In the genomic region with DNA sequence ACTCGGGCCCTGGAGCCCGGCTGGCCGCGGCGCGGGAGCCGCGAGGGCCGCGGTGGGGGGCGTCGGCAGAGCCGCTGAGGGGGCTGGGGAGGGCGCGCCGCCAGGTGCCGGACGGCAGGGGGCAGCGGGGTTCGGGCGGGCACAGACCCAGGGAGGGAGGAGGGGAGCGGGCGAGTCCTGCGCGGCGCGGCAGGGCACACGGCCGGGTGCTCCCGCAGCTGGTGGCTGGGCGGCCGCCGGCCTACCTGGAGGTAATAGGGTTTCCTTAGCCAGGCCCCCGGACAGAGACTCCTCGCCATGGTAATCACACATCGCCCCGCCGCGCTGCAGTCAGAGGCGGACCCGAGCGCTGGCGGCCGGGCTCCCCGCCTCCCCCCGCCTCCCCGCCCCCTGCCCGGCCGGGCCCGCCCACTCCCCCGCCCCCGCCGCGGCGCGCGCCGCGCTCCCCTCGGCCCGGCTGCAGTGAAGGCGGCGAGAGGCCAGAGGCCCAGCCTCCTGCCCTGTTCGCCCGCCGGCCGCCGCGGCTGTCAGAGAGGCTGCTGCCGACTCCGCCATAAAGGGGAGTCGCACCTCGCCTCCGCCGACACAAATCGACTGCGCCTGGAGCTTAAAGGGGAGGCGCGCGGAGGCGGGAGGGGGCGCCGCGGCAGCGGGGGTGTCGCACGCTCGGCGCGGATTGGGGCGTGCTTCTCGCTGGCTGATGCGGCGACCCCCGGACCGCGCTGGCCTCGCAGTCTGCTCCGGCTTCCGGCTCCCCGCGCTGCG, we compare ENCODE assay signal across 1 cellular context.
TF ChIP-seq lines count a peak whose summit lies in the region.

A gene (minus strand): TSS at position 332 of the 765 bp plus-strand sequence. CDS start 33 bp downstream, at position 299.

TF ChIP-seq in K562, 482 proteins besides CTCF, POLR2A, EP300 and RAD21 (continued from another document):
- peak; percentile 32 to 90; a peak in 2 of 4 replicates for TF ChIP-seq MAZ (CRISPR knock-in tag; conservative IDR thresholded peaks at IDR 0.05 in 1 of 2, IDR thresholded peaks at IDR 0.05 in 1 of 2)
- 0 out of 2 replicates have a peak, but pooled peaks have one; percentile 37 for TF ChIP-seq GATAD2B (IDR thresholded peaks at IDR 0.05; ENCODE audit: borderline replicate concordance)
- TF ChIP-seq EGR1 (conservative IDR thresholded peaks at IDR 0.05), result peak; percentile 79
- TF ChIP-seq TBP (optimal IDR thresholded peaks at IDR 0.05; ENCODE audit: low read depth, low read length), result peak; percentile 42
- TF ChIP-seq, protein P1, sequence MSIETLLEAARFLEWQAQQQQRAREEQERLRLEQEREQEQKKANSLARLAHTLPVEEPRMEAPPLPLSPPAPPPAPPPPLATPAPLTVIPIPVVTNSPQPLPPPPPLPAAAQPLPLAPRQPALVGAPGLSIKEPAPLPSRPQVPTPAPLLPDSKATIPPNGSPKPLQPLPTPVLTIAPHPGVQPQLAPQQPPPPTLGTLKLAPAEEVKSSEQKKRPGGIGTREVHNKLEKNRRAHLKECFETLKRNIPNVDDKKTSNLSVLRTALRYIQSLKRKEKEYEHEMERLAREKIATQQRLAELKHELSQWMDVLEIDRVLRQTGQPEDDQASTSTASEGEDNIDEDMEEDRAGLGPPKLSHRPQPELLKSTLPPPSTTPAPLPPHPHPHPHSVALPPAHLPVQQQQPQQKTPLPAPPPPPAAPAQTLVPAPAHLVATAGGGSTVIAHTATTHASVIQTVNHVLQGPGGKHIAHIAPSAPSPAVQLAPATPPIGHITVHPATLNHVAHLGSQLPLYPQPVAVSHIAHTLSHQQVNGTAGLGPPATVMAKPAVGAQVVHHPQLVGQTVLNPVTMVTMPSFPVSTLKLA (conservative IDR thresholded peaks at IDR 0.05), result peak in 1 of 2 experiments; percentile 25; a peak in 1 of 4 replicates
- peak; percentile 61; the same call in 1 of the 2 replicates for TF ChIP-seq POLR2AphosphoS5 (IDR thresholded peaks at IDR 0.05; ENCODE audit: control insufficient read depth, insufficient read depth, low read depth, low read length)
- no peak for TF ChIP-seq ZNF586 (CRISPR knock-in tag; conservative IDR thresholded peaks at IDR 0.05)
- peak; percentile 73; the same call in 1 of the 2 replicates for TF ChIP-seq PHF8 (IDR thresholded peaks at IDR 0.05; ENCODE audit: borderline replicate concordance, low read length)
- TF ChIP-seq L3MBTL2 (IDR thresholded peaks at IDR 0.05), result peak; percentile 64
- TF ChIP-seq ZFX (CRISPR knock-in tag; IDR thresholded peaks at IDR 0.05), result peak; percentile 88
- peak; percentile 29; the same call in 1 of the 2 replicates for TF ChIP-seq ERF (CRISPR knock-in tag; IDR thresholded peaks at IDR 0.05)
- no peak for TF ChIP-seq TCF7L2 (IDR thresholded peaks at IDR 0.05; ENCODE audit: low read depth, low read length)
- TF ChIP-seq, protein P2, sequence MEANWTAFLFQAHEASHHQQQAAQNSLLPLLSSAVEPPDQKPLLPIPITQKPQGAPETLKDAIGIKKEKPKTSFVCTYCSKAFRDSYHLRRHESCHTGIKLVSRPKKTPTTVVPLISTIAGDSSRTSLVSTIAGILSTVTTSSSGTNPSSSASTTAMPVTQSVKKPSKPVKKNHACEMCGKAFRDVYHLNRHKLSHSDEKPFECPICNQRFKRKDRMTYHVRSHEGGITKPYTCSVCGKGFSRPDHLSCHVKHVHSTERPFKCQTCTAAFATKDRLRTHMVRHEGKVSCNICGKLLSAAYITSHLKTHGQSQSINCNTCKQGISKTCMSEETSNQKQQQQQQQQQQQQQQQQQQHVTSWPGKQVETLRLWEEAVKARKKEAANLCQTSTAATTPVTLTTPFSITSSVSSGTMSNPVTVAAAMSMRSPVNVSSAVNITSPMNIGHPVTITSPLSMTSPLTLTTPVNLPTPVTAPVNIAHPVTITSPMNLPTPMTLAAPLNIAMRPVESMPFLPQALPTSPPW (CRISPR knock-in tag; IDR thresholded peaks at IDR 0.05), result peak; percentile 95
- TF ChIP-seq SUPT5H (IDR thresholded peaks at IDR 0.05), result peak; percentile 63
- TF ChIP-seq POLR2G (IDR thresholded peaks at IDR 0.05; ENCODE audit: low read depth, low read length), result peak; percentile 88
- peak; percentile 70; the same call in 1 of the 2 replicates for TF ChIP-seq RB1 (IDR thresholded peaks at IDR 0.05; ENCODE audit: low read depth)
- TF ChIP-seq NFIC (IDR thresholded peaks at IDR 0.05), result 0 out of 2 replicates have a peak, but pooled peaks have one; percentile 13
- TF ChIP-seq NRF1 (conservative IDR thresholded peaks at IDR 0.05 in 1 of 2, IDR thresholded peaks at IDR 0.05 in 1 of 2), result peak; percentile 31 to 58; a peak in 2 of 4 replicates
- TF ChIP-seq NR4A1 (CRISPR knock-in tag; IDR thresholded peaks at IDR 0.05), result no peak; the same call in 1 of the 2 replicates
- 0 out of 2 replicates have a peak, but pooled peaks have one; percentile 29 for TF ChIP-seq NR4A1 (tag; IDR thresholded peaks at IDR 0.05)
- peak; percentile 83 for TF ChIP-seq CTBP1 (IDR thresholded peaks at IDR 0.05; ENCODE audit: borderline replicate concordance)
- TF ChIP-seq, protein P3, sequence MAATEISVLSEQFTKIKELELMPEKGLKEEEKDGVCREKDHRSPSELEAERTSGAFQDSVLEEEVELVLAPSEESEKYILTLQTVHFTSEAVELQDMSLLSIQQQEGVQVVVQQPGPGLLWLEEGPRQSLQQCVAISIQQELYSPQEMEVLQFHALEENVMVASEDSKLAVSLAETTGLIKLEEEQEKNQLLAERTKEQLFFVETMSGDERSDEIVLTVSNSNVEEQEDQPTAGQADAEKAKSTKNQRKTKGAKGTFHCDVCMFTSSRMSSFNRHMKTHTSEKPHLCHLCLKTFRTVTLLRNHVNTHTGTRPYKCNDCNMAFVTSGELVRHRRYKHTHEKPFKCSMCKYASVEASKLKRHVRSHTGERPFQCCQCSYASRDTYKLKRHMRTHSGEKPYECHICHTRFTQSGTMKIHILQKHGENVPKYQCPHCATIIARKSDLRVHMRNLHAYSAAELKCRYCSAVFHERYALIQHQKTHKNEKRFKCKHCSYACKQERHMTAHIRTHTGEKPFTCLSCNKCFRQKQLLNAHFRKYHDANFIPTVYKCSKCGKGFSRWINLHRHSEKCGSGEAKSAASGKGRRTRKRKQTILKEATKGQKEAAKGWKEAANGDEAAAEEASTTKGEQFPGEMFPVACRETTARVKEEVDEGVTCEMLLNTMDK (IDR thresholded peaks at IDR 0.05; ENCODE audit: borderline replicate concordance, insufficient read depth, low read depth, low read length, poor library complexity, severe bottlenecking), result peak; percentile 48
- TF ChIP-seq POLR2B (IDR thresholded peaks at IDR 0.05; ENCODE audit: low read depth, partially characterized antibody), result peak; percentile 45
- TF ChIP-seq, protein P4, sequence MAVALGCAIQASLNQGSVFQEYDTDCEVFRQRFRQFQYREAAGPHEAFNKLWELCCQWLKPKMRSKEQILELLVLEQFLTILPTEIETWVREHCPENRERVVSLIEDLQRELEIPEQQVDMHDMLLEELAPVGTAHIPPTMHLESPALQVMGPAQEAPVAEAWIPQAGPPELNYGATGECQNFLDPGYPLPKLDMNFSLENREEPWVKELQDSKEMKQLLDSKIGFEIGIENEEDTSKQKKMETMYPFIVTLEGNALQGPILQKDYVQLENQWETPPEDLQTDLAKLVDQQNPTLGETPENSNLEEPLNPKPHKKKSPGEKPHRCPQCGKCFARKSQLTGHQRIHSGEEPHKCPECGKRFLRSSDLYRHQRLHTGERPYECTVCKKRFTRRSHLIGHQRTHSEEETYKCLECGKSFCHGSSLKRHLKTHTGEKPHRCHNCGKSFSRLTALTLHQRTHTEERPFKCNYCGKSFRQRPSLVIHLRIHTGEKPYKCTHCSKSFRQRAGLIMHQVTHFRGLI (CRISPR knock-in tag; IDR thresholded peaks at IDR 0.05), result no peak
- TF ChIP-seq YY1 (IDR thresholded peaks at IDR 0.05; ENCODE audit: borderline replicate concordance in 1 of 3, control insufficient read depth in 1 of 3, extremely low read depth in 1 of 3, insufficient read depth in 3 of 3, insufficient read length in 1 of 3, insufficient replicate concordance in 2 of 3, low read depth in 1 of 3, low read length in 2 of 3), result peak in 2 of 3 experiments; percentile 27 to 46
- TF ChIP-seq ATF7 (IDR thresholded peaks at IDR 0.05), result peak; percentile 25; the same call in 1 of the 2 replicates
- peak; percentile 66 for TF ChIP-seq KDM5B (IDR thresholded peaks at IDR 0.05; ENCODE audit: insufficient replicate concordance, low read depth, low read length)
- TF ChIP-seq MTA3 (IDR thresholded peaks at IDR 0.05; ENCODE audit: borderline replicate concordance), result peak; percentile 71; the same call in 1 of the 2 replicates
- TF ChIP-seq SAFB2 (IDR thresholded peaks at IDR 0.05; ENCODE audit: borderline replicate concordance, low read depth, low read length, severe bottlenecking), result no peak
- TF ChIP-seq, protein P5, sequence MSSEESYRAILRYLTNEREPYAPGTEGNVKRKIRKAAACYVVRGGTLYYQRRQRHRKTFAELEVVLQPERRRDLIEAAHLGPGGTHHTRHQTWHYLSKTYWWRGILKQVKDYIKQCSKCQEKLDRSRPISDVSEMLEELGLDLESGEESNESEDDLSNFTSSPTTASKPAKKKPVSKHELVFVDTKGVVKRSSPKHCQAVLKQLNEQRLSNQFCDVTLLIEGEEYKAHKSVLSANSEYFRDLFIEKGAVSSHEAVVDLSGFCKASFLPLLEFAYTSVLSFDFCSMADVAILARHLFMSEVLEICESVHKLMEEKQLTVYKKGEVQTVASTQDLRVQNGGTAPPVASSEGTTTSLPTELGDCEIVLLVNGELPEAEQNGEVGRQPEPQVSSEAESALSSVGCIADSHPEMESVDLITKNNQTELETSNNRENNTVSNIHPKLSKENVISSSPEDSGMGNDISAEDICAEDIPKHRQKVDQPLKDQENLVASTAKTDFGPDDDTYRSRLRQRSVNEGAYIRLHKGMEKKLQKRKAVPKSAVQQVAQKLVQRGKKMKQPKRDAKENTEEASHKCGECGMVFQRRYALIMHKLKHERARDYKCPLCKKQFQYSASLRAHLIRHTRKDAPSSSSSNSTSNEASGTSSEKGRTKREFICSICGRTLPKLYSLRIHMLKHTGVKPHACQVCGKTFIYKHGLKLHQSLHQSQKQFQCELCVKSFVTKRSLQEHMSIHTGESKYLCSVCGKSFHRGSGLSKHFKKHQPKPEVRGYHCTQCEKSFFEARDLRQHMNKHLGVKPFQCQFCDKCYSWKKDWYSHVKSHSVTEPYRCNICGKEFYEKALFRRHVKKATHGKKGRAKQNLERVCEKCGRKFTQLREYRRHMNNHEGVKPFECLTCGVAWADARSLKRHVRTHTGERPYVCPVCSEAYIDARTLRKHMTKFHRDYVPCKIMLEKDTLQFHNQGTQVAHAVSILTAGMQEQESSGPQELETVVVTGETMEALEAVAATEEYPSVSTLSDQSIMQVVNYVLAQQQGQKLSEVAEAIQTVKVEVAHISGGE (CRISPR knock-in tag; IDR thresholded peaks at IDR 0.05), result no peak
- TF ChIP-seq PML (IDR thresholded peaks at IDR 0.05; ENCODE audit: low read length), result peak; percentile 14; the same call in 1 of the 2 replicates
- TF ChIP-seq ILF3 (IDR thresholded peaks at IDR 0.05; ENCODE audit: borderline replicate concordance), result peak; percentile 80; the same call in 1 of the 2 replicates
- no peak for TF ChIP-seq ARID1B (IDR thresholded peaks at IDR 0.05)
